ENCODE assay signal across 8 cellular contexts in the genomic region with DNA sequence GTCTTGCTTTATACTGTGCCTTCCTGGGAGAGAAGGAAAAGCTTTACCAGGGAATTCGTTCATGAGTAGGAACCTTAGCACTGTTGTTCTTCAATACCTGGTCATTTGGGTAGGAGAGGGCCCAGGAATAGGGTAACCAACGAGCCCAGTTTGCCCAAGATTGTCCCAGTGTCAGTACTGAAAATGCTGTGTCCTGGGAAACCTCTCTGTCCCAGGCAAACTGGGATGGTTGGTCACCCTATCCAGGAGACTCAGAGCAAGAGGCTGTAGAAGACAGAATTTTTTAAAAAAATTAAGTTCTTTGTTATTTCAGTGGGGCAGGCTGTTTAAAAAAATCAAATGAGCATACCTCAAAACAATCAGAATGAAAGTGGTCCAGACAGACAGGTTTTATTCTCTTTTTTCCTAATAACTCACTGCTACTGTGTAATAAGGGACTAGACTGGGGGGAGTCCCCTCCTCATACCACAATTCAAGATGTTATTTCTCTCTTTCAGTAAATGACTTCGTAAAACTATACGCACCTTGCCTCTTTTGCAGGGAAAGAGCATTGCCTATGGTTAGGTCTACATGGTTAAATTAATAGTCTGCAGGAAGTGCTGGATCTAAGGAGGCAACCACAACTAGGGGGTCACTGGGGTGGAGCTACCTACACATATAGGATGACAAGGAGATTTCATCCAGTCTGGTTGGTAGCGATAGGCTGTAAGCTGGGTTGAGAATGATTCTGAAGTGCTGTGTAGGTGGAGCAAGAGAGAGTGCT. TPM values are rescaled to one million over a fixed set of nuclear protein-coding genes. Genes with fewer than 3 reads are reported as not detected.
DNase-seq lines count a peak whose midpoint lies in the region; ATAC-seq lines count a peak whose summit lies in the region.

No MANE protein-coding gene starts in this region.

- H3K4me1 Mint-ChIP-seq in immature natural killer cell = peaks cover 38 to 58% of the 10 kb centered on the region in 2 donors

- H3K27ac Mint-ChIP-seq in immature natural killer cell = peak overlapping the region; percentile 35 to 86 (median 70)

- H3K9me3 Mint-ChIP-seq in immature natural killer cell = peaks cover 0 to 3% (median 0%) of the 10 kb centered on the region in 6 donors

- DNase-seq in immature natural killer cell (no peak), NOMO-1 (lab: John Stamatoyannopoulos, UW; ENCODE audit: unreplicated experiment in 2 of 2) (no peak), midbrain (lab: John Stamatoyannopoulos, UW) (no peak), NCI-H146 treated with DMSO at 0.1 percent for 48 hours (lab: John Stamatoyannopoulos, UW; ENCODE audit: unreplicated experiment) (no peak), inferior parietal cortex (ENCODE audit: extremely low spot score) (no peak)

- H3K36me3 ChIP-seq in KOPT-K1 (ENCODE audit: insufficient read depth, low read length) = peaks cover 70% of the 10 kb centered on the region

- peak; percentile 56 for ATAC-seq in GM18508 (IDR thresholded peaks at IDR 0.05; ENCODE audit: insufficient read depth, unreplicated experiment)
- peak; percentile 59 for ATAC-seq in GM21717 (IDR thresholded peaks at IDR 0.05; ENCODE audit: unreplicated experiment)

- no peak overlapping the region for H3K4me3 Mint-ChIP-seq in immature natural killer cell

- H3K27ac ChIP-seq in KOPT-K1 (ENCODE audit: low read depth, low read length, poor library complexity, severe bottlenecking) = peak overlapping the region; percentile 100

- peaks cover 27% of the 10 kb centered on the region for H3K9me3 ChIP-seq in KOPT-K1 (ENCODE audit: insufficient read depth, low read length, poor library complexity, severe bottlenecking)

- H3K27me3 Mint-ChIP-seq in immature natural killer cell (ENCODE audit: low read depth in 3 of 3) = peaks cover 0 to 5% (median 0%) of the 10 kb centered on the region in 3 donors

- peaks cover 8 to 20% (median 13%) of the 10 kb centered on the region in 3 donors for H3K36me3 Mint-ChIP-seq in immature natural killer cell

RNA-seq across cellular contexts. Expression of gene FAM133B, which starts 41.1 kb away (rescaled TPM):
- 10 to 100 TPM in 2 of 3 donors, 1 to 10 TPM in 1; 7.4 to 20.5 (median 19.4) TPM for polyA plus RNA-seq in immature natural killer cell
